23 cellular contexts compared by ENCODE assay signal in genomic region chr10:42982886-42983594, GRCh38.
DNase-seq lines count a peak whose midpoint lies in the region; ATAC-seq, FAIRE-seq and TF ChIP-seq lines count a peak whose summit lies in the region.
"Had no signal": no experiment of that assay in that cellular context is flagged by ENCODE, and none has a peak within 500 bp of the region (broad histone marks: within the 10 kb centered on the region; RNA-seq: fewer than 3 reads in every experiment).

No MANE protein-coding gene starts in this region.

- no peak for FAIRE-seq in kidney (lab: Jason Lieb, UNC)
- FAIRE-seq: A204.1 had no signal

- CTCF ChIA-PET in activated CD4-positive, alpha-beta memory T cell treated with anti-CD3 and anti-CD28 coated beads for 36 hours (lab: Charles Lee): no interaction called here
- CTCF ChIA-PET in activated CD4-positive, alpha-beta memory T cell treated with anti-CD3 and anti-CD28 coated beads, Interleukin-2, amount 10 ng/mL, durations not matched to agents 7 days and 5 days (lab: Charles Lee): no interaction called here

- TF ChIP-seq POLR2A in spleen (IDR thresholded peaks at IDR 0.05) (no peak), GM18505 (IDR thresholded peaks at IDR 0.05; ENCODE audit: borderline replicate concordance, extremely low read depth, insufficient read depth, insufficient read length) (no peak)

- no peaks in the 10 kb centered on the region for H3K27me3 Mint-ChIP-seq in activated CD4-positive, alpha-beta memory T cell treated with anti-CD3 and anti-CD28 coated beads for 36 hours
- no peaks in the 10 kb centered on the region for H3K27me3 Mint-ChIP-seq in activated CD4-positive, alpha-beta memory T cell treated with anti-CD3 and anti-CD28 coated beads, Interleukin-2, amount 10 ng/mL, durations not matched to agents 7 days and 5 days
- H3K27me3 Mint-ChIP-seq: activated CD8-positive, alpha-beta T cell treated with anti-CD3 and anti-CD28 coated beads for 36 hours; activated naive CD8-positive, alpha-beta T cell treated with anti-CD3 and anti-CD28 coated beads for 36 hours; B cell had no signal

- H3K4me1 ChIP-seq in kidney (ENCODE audit: control insufficient read depth in 1 of 2, insufficient read depth in 1 of 2, low read depth in 1 of 2, low read length in 2 of 2) (no peaks in the 10 kb centered on the region), spleen (no peaks in the 10 kb centered on the region)
- H3K4me1 ChIP-seq: vagina had no signal

- H3K4me1 Mint-ChIP-seq in activated CD4-positive, alpha-beta memory T cell treated with anti-CD3 and anti-CD28 coated beads for 36 hours (ENCODE audit: low read depth): no peaks in the 10 kb centered on the region
- peaks cover 5% of the 10 kb centered on the region for H3K4me1 Mint-ChIP-seq in activated CD4-positive, alpha-beta memory T cell treated with anti-CD3 and anti-CD28 coated beads, Interleukin-2, amount 10 ng/mL, durations not matched to agents 7 days and 5 days
- H3K4me1 Mint-ChIP-seq: B cell had no signal

- no peaks in the 10 kb centered on the region for H3K27me3 ChIP-seq in spleen (replicated peaks in 1 of 7)
- H3K27me3 ChIP-seq: vagina had no signal

- POLR2A ChIA-PET in activated CD4-positive, alpha-beta memory T cell treated with anti-CD3 and anti-CD28 coated beads for 36 hours (lab: Charles Lee): no interaction called here
- POLR2A ChIA-PET in activated CD4-positive, alpha-beta memory T cell treated with anti-CD3 and anti-CD28 coated beads, Interleukin-2, amount 10 ng/mL, durations not matched to agents 7 days and 5 days (lab: Charles Lee): no interaction called here

- peak; percentile 6 for DNase-seq in activated CD4-positive, alpha-beta memory T cell treated with anti-CD3 and anti-CD28 coated beads for 36 hours
- no peak for DNase-seq in activated CD4-positive, alpha-beta memory T cell treated with anti-CD3 and anti-CD28 coated beads, Interleukin-2, amount 10 ng/mL, durations not matched to agents 7 days and 5 days
- DNase-seq in activated CD8-positive, alpha-beta memory T cell treated with anti-CD3 and anti-CD28 coated beads for 24 hours: peak; percentile 41
- DNase-seq in kidney: peak; percentile 19
- DNase-seq in spleen: peak; percentile 63
- DNase-seq in NCI-H526 (lab: John Stamatoyannopoulos, UW): no peak
- no peak for DNase-seq in ecto neural progenitor cell (ENCODE audit: low spot score)
- DNase-seq: activated CD4-positive, CD25-positive, alpha-beta regulatory T cell; activated CD8-positive, alpha-beta T cell treated with anti-CD3 and anti-CD28 coated beads for 36 hours; activated naive CD8-positive, alpha-beta T cell treated with anti-CD3 and anti-CD28 coated beads for 36 hours; Calu3; EL; NCI-H1092; NCI-H2029; NCI-H446; stimulated activated CD4-positive, alpha-beta T cell treated with anti-CD3 and anti-CD28 coated beads, Interleukin-15, amount 100 ng/mL, for 24 hours; substantia nigra; T-helper 9 cell had no signal

- no peaks in the 10 kb centered on the region for H3K36me3 ChIP-seq in kidney (ENCODE audit: control insufficient read depth in 1 of 2, insufficient read depth in 2 of 2, low read length in 2 of 2)
- H3K36me3 ChIP-seq in spleen: no peaks in the 10 kb centered on the region
- H3K36me3 ChIP-seq: vagina had no signal

- no peak overlapping the region for H3K4me3 Mint-ChIP-seq in activated CD4-positive, alpha-beta memory T cell treated with anti-CD3 and anti-CD28 coated beads for 36 hours
- H3K4me3 Mint-ChIP-seq in activated CD4-positive, alpha-beta memory T cell treated with anti-CD3 and anti-CD28 coated beads, Interleukin-2, amount 10 ng/mL, durations not matched to agents 7 days and 5 days: no peak overlapping the region
- H3K4me3 Mint-ChIP-seq: activated CD8-positive, alpha-beta T cell treated with anti-CD3 and anti-CD28 coated beads for 36 hours; activated naive CD8-positive, alpha-beta T cell treated with anti-CD3 and anti-CD28 coated beads for 36 hours; B cell had no signal

- H3K4me3 ChIP-seq in kidney (ENCODE audit: low read length in 2 of 2): no peak overlapping the region
- H3K4me3 ChIP-seq in spleen: no peak overlapping the region
- H3K4me3 ChIP-seq: vagina had no signal

- H3K9me3 ChIP-seq in kidney (ENCODE audit: control insufficient read depth in 1 of 2, low read length in 2 of 2) (no peaks in the 10 kb centered on the region), spleen (no peaks in the 10 kb centered on the region)
- H3K9me3 ChIP-seq: vagina had no signal

- intact Hi-C loops in activated CD4-positive, alpha-beta memory T cell treated with anti-CD3 and anti-CD28 coated beads for 36 hours (cut with micrococcal nuclease): no loop called here
- intact Hi-C loops in kidney (cut with DNase I): no loop called here
- intact Hi-C loops in spleen (cut with DNase I; ENCODE audit: low total_unique reads): no loop called here

- H3K9me3 Mint-ChIP-seq in activated CD4-positive, alpha-beta memory T cell treated with anti-CD3 and anti-CD28 coated beads for 36 hours: no peaks in the 10 kb centered on the region
- H3K9me3 Mint-ChIP-seq in activated CD4-positive, alpha-beta memory T cell treated with anti-CD3 and anti-CD28 coated beads, Interleukin-2, amount 10 ng/mL, durations not matched to agents 7 days and 5 days: no peaks in the 10 kb centered on the region
- H3K9me3 Mint-ChIP-seq: activated CD8-positive, alpha-beta T cell treated with anti-CD3 and anti-CD28 coated beads for 36 hours; activated naive CD8-positive, alpha-beta T cell treated with anti-CD3 and anti-CD28 coated beads for 36 hours had no signal

- no peaks in the 10 kb centered on the region for H3K36me3 Mint-ChIP-seq in activated CD4-positive, alpha-beta memory T cell treated with anti-CD3 and anti-CD28 coated beads for 36 hours
- no peaks in the 10 kb centered on the region for H3K36me3 Mint-ChIP-seq in activated CD4-positive, alpha-beta memory T cell treated with anti-CD3 and anti-CD28 coated beads, Interleukin-2, amount 10 ng/mL, durations not matched to agents 7 days and 5 days (ENCODE audit: low read depth)
- H3K36me3 Mint-ChIP-seq: activated naive CD8-positive, alpha-beta T cell treated with anti-CD3 and anti-CD28 coated beads for 36 hours had no signal

- no peak overlapping the region for H3K27ac Mint-ChIP-seq in activated CD4-positive, alpha-beta memory T cell treated with anti-CD3 and anti-CD28 coated beads for 36 hours
- H3K27ac Mint-ChIP-seq in activated CD4-positive, alpha-beta memory T cell treated with anti-CD3 and anti-CD28 coated beads, Interleukin-2, amount 10 ng/mL, durations not matched to agents 7 days and 5 days: no peak overlapping the region
- H3K27ac Mint-ChIP-seq: activated CD8-positive, alpha-beta T cell treated with anti-CD3 and anti-CD28 coated beads for 36 hours; activated naive CD8-positive, alpha-beta T cell treated with anti-CD3 and anti-CD28 coated beads for 36 hours; B cell had no signal

- H3K9ac ChIP-seq in kidney (ENCODE audit: low read length in 2 of 2): no peak overlapping the region
- H3K9ac ChIP-seq: KMS-11 had no signal

- TF ChIP-seq CTCF in kidney (IDR thresholded peaks at IDR 0.05; ENCODE audit: borderline replicate concordance, extremely low read depth, insufficient read depth): no peak
- no peak for TF ChIP-seq CTCF in spleen (IDR thresholded peaks at IDR 0.05 in 8 of 11, conservative IDR thresholded peaks at IDR 0.05 in 3 of 11)

- H3K27ac ChIP-seq in kidney (ENCODE audit: low read depth in 2 of 2, low read length in 2 of 2) (no peak overlapping the region), spleen (no peak overlapping the region)
- H3K27ac ChIP-seq: KMS-11, vagina had no signal

- 73 to 84% (median 73%) methylated on average over 12 of the region's 12 CpGs for WGBS in spleen, 5 donors

- ATAC-seq in GM18505 (IDR thresholded peaks at IDR 0.05; ENCODE audit: unreplicated experiment): no peak
- ATAC-seq: activated CD8-positive, alpha-beta T cell treated with anti-CD3 and anti-CD28 coated beads for 36 hours had no signal

Comparison
In these comparisons a context has a peak if more than half of its experiments do, and no peak if none do; other contexts are left out.
1. DNase-seq: peak in activated CD4-positive, alpha-beta memory T cell treated with anti-CD3 and anti-CD28 coated beads for 36 hours (single experiment), activated CD8-positive, alpha-beta memory T cell treated with anti-CD3 and anti-CD28 coated beads for 24 hours (single experiment), kidney (single experiment) and spleen (single experiment); none in activated CD4-positive, alpha-beta memory T cell treated with anti-CD3 and anti-CD28 coated beads, Interleukin-2, amount 10 ng/mL, durations not matched to agents 7 days and 5 days (single experiment), NCI-H526 (0 of 2) and ecto neural progenitor cell (single experiment).